ENCODE assay signal across 19 cellular contexts in the genomic region with DNA sequence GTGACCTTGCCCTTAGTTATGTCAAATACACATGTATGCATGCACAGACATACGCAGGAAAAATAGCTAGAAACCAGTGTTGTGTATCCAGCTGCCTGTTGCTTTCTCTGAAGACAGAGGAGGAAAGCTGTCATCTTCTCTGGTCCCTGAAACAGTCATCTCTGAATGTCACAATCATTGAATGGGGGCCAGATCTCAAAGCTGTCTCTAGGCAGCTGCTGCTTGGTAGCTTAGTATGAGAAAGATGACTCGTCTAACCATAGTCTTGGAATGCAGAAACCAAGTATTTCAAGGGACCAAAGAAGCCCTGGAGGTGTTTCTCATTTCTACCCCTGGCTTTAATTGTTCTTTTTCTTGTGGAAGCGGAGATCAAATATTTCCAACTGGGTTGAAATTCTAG. TPM values are rescaled to one million over a fixed set of nuclear protein-coding genes. Genes with fewer than 3 reads are reported as not detected.
DNase-seq lines count a peak whose midpoint lies in the region; ATAC-seq and TF ChIP-seq lines count a peak whose summit lies in the region.
"Had no signal": no experiment of that assay in that cellular context is flagged by ENCODE, and none has a peak within 500 bp of the region (broad histone marks: within the 10 kb centered on the region; RNA-seq: fewer than 3 reads in every experiment).

No MANE protein-coding gene starts in this region.

- no peak overlapping the region for H2AK5ac ChIP-seq in mesenchymal stem cell (ENCODE audit: low read length, severe bottlenecking)

- H3K18ac ChIP-seq in mesenchymal stem cell (ENCODE audit: low read depth in 1 of 2, low read length in 2 of 2): no peak overlapping the region

- H2BK15ac ChIP-seq in mesenchymal stem cell (ENCODE audit: low read depth, poor library complexity, severe bottlenecking): no peak overlapping the region

- H3K14ac ChIP-seq in mesenchymal stem cell (ENCODE audit: low read length in 2 of 2): no peak overlapping the region

- H3K27me3 Mint-ChIP-seq in activated T-helper 17 cell treated with anti-CD3 and anti-CD28 coated beads, Interleukin-2, amount 50 U/mL, for 72 hours: peaks cover 16% of the 10 kb centered on the region

- no peaks in the 10 kb centered on the region for H3K79me1 ChIP-seq in mesenchymal stem cell (replicated peaks; ENCODE audit: low read length, poor library complexity, severe bottlenecking)

- H3K9me3 Mint-ChIP-seq in activated T-helper 17 cell treated with anti-CD3 and anti-CD28 coated beads, Interleukin-2, amount 50 U/mL, for 72 hours: no peaks in the 10 kb centered on the region

- H2BK5ac ChIP-seq in mesenchymal stem cell (ENCODE audit: low read depth, low read length, poor library complexity, severe bottlenecking): no peak overlapping the region

- peaks cover 0 to 67% (median 12%) of the 10 kb centered on the region in 45 donors for H3K27me3 ChIP-seq in dorsolateral prefrontal cortex
- peaks cover 0 to 4% of the 10 kb centered on the region in 2 experiments for H3K27me3 ChIP-seq in mesenchymal stem cell (ENCODE audit: control insufficient read depth in 1 of 2, insufficient read depth in 1 of 2, low read length in 2 of 2)

- no peak overlapping the region for H3K27ac Mint-ChIP-seq in activated T-helper 17 cell treated with anti-CD3 and anti-CD28 coated beads, Interleukin-2, amount 50 U/mL, for 72 hours

- H4K8ac ChIP-seq in mesenchymal stem cell (ENCODE audit: low read length): no peak overlapping the region

- H2BK12ac ChIP-seq in mesenchymal stem cell (ENCODE audit: low read length in 2 of 2): no peak overlapping the region

- intact Hi-C loops in dorsolateral prefrontal cortex (cut with DNase I): loop anchor here (10.0 kb wide), 2 partner anchors 77 to 227 kb away; no protein-coding TSS in a partner anchor

- H3K9ac ChIP-seq in mesenchymal stem cell (ENCODE audit: low read length): no peak overlapping the region
- H3K9ac ChIP-seq: BLaER1 treated with 17β-estradiol and CSF1 and Interleukin-3, amounts not matched to agents 10 nM and 100 nM; KMS-11 had no signal

- no peak overlapping the region for H3K4me2 ChIP-seq in mesenchymal stem cell (ENCODE audit: low read length, poor library complexity, severe bottlenecking)
- H3K4me2 ChIP-seq: BLaER1 treated with 17β-estradiol and CSF1 and Interleukin-3, amounts not matched to agents 10 nM and 100 nM; KMS-11 had no signal

- no peaks in the 10 kb centered on the region for H3K9me3 ChIP-seq in mesenchymal stem cell (ENCODE audit: control insufficient read depth, low read length)

- no peak overlapping the region for H4K91ac ChIP-seq in mesenchymal stem cell (ENCODE audit: low read length)

- WGBS in mesenchymal stem cell: 70% methylated on average over 3 of the region's 3 CpGs

- H3K27ac ChIP-seq in dorsolateral prefrontal cortex: peak overlapping the region in 30 of 59 donors; percentile 1 to 80 (median 38)
- no peak overlapping the region for H3K27ac ChIP-seq in mesenchymal stem cell (ENCODE audit: low read length, poor library complexity, severe bottlenecking)
- H3K27ac ChIP-seq: BLaER1 treated with 17β-estradiol and CSF1 and Interleukin-3, amounts not matched to agents 10 nM and 100 nM; KMS-11 had no signal

- DNase-seq in EL (peak; percentile 29), RPMI7951 (ENCODE audit: low read depth) (peak; percentile 30), dorsolateral prefrontal cortex (no peak), mesenchymal stem cell (peak; percentile 3), COR-L47 (lab: John Stamatoyannopoulos, UW) (no peak), omental fat pad (ENCODE audit: low spot score) (no peak)
- DNase-seq: ACHN, DMS153, MM.1S, NCI-H1105 treated with DMSO at 0.1 percent for 48 hours, NCI-H187, NCI-H2171, NCI-H446 treated with DMSO at 0.1 percent for 48 hours, NCI-H774, SHP77 treated with DMSO at 0.1 percent for 48 hours had no signal

- no peak overlapping the region for H2AFZ ChIP-seq in mesenchymal stem cell (ENCODE audit: low read depth, low read length)

- H3K4me3 Mint-ChIP-seq in activated T-helper 17 cell treated with anti-CD3 and anti-CD28 coated beads, Interleukin-2, amount 50 U/mL, for 72 hours: no peak overlapping the region

- no peak overlapping the region for H2BK120ac ChIP-seq in mesenchymal stem cell (ENCODE audit: low read depth, low read length)

- H3K4me3 ChIP-seq in dorsolateral prefrontal cortex: peak overlapping the region in 43 of 59 donors; percentile 5 to 74 (median 59)
- no peak overlapping the region for H3K4me3 ChIP-seq in mesenchymal stem cell (ENCODE audit: insufficient read depth in 1 of 2, low read depth in 1 of 2, low read length in 2 of 2)
- H3K4me3 ChIP-seq: BLaER1 treated with 17β-estradiol and CSF1 and Interleukin-3, amounts not matched to agents 10 nM and 100 nM had no signal

- H3K4ac ChIP-seq in mesenchymal stem cell (ENCODE audit: low read depth in 1 of 2, low read length in 2 of 2): no peak overlapping the region

- H3K36me3 Mint-ChIP-seq in activated T-helper 17 cell treated with anti-CD3 and anti-CD28 coated beads, Interleukin-2, amount 50 U/mL, for 72 hours (ENCODE audit: low read depth): no peaks in the 10 kb centered on the region

- no peak overlapping the region for H3K23ac ChIP-seq in mesenchymal stem cell (ENCODE audit: low read length in 2 of 2)

- no peak for ATAC-seq in activated T-helper 17 cell treated with anti-CD3 and anti-CD28 coated beads, Interleukin-2, amount 50 U/mL, for 72 hours (replicated peaks)
- no peak for ATAC-seq in omental fat pad (ENCODE audit: low FRiP score)
- ATAC-seq in esophagus mucosa: no peak

- peaks cover 3% of the 10 kb centered on the region for H3K4me1 ChIP-seq in mesenchymal stem cell (ENCODE audit: control insufficient read depth, insufficient read depth, low read depth, low read length)
- H3K4me1 ChIP-seq: BLaER1 treated with 17β-estradiol and CSF1 and Interleukin-3, amounts not matched to agents 10 nM and 100 nM had no signal

- TF ChIP-seq CTCF in dorsolateral prefrontal cortex (IDR thresholded peaks at IDR 0.05 in 54 of 56, conservative IDR thresholded peaks at IDR 0.05 in 2 of 56; ENCODE audit: low read depth in 1 of 56, partially characterized antibody in 56 of 56): no peak
- TF ChIP-seq CTCF in omental fat pad (IDR thresholded peaks at IDR 0.05): no peak

- H3K36me3 ChIP-seq in mesenchymal stem cell (ENCODE audit: control insufficient read depth in 1 of 2, insufficient read depth in 2 of 2, low read depth in 1 of 2, low read length in 2 of 2): peaks cover 0 to 9% of the 10 kb centered on the region in 2 experiments
- H3K36me3 ChIP-seq: BLaER1 treated with 17β-estradiol and CSF1 and Interleukin-3, amounts not matched to agents 10 nM and 100 nM had no signal

- no peaks in the 10 kb centered on the region for H3K4me1 Mint-ChIP-seq in activated T-helper 17 cell treated with anti-CD3 and anti-CD28 coated beads, Interleukin-2, amount 50 U/mL, for 72 hours

RNA-seq across cellular contexts. Expression of a gene that starts 4.0 kb away (rescaled TPM):
- total RNA-seq in RPMI7951 (2014; rRNA removed; shearing (Covaris generic)): 0.36 and 0.59 TPM in 2 replicates
- total RNA-seq in dorsolateral prefrontal cortex (100 to 1,000 TPM in 100 of 120 experiments, 10 to 100 TPM in 20; 44.8 to 176 (median 130) TPM), omental fat pad (1 to 10 TPM in 1 of 4 donors, under 1 TPM in 3; 0.19 to 1.1 (median 0.55) TPM), esophagus mucosa (0.36 TPM)
- polyA plus RNA-seq in mesenchymal stem cell (2013, experiment 1 of 2): 0.32 TPM
- 0.42 TPM for polyA plus RNA-seq in mesenchymal stem cell (2013, experiment 2 of 2)
- not detected for total RNA-seq in activated T-helper 17 cell treated with anti-CD3 and anti-CD28 coated beads, Interleukin-2, amount 50 U/mL, for 72 hours

Comparison
In these comparisons a context has a peak if more than half of its experiments do, and no peak if none do; other contexts are left out.
1. DNase-seq: peak in EL (single experiment), RPMI7951 (single experiment) and mesenchymal stem cell (single experiment); none in dorsolateral prefrontal cortex (0 of 10), COR-L47 (single experiment) and omental fat pad (single experiment).
2. H3K4me3 ChIP-seq: peak in dorsolateral prefrontal cortex (43 of 59); none in mesenchymal stem cell (0 of 2).
3. RNA of a gene that starts 4.0 kb away (total RNA-seq): 44.8 to 176 TPM in dorsolateral prefrontal cortex; 0.19 to 1.1 TPM in omental fat pad, 0.36 to 0.59 TPM in RPMI7951, 0.36 TPM in esophagus mucosa (single experiment) and not detected in activated T-helper 17 cell treated with anti-CD3 and anti-CD28 coated beads, Interleukin-2, amount 50 U/mL, for 72 hours; every median in the first group is over 10 times any median in the second.